Comparison of ENCODE assay signal across 9 cellular contexts in the genomic region with DNA sequence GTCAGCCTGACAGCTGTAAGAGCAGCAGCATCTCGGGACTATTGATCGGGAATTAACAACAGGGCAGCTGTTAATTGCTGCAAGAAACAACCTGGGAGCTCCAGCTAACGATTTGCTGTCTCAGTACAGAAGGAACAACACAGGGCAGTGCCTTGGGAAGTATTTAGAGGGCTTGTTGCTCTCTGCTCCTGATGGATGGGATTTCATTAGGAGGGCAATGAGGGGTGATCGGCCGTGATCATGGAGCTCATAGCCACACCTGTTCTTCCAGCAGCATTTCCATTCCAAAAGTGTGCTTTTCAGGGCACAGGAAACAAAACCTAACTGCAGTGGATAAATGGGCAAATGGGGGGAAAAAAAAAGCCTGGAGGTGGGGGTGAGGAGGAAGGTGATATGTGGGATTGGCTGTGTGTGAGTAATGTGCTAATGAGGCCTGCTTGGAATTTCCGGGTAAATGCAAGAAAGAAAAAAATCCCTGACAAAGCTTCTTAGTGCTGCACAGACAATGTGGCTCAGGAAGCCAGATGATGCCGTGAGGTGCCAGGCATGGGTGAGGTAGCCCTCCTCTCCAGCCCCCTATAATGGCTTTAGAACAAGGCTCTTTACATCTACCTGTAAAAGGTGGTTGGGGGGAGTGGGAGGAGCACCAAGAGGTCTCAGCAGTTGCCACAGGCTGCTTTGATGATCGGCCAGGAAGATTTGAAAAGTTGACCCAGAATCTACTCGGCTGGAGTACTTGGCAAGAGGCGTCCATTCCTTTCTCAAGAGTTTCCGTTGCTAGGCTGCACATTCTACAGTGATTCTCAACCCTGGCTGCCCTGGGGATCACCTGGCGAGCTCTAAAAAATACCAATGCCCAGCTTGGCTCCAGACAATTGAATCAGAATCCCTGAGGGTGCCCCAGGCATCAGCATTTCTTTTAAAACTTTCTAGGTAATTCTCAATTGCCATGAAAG.
DNase-seq lines count a peak whose midpoint lies in the region; ATAC-seq, FAIRE-seq and TF ChIP-seq lines count a peak whose summit lies in the region.
"Had no signal": no experiment of that assay in that cellular context is flagged by ENCODE, and none has a peak within 500 bp of the region (broad histone marks: within the 10 kb centered on the region; RNA-seq: fewer than 3 reads in every experiment).

No MANE protein-coding gene starts in this region.

- CTCF ChIA-PET in RWPE1 (lab: Yijun Ruan, JAX), result no interaction called here
- CTCF ChIA-PET in T-cell (lab: Charles Lee), result interaction anchor here in 1 of 2 donors (1.2 kb wide), 1 partner anchor 11 kb away, joined by 3 read pairs; no protein-coding TSS in a partner anchor

- H3K4me1 ChIP-seq in pancreas, result no peaks in the 10 kb centered on the region

- no peak overlapping the region for H3K4me3 Mint-ChIP-seq in T-cell
- H3K4me3 Mint-ChIP-seq: IgD-negative memory B cell had no signal

- H3K27me3 ChIP-seq in pancreas, result no peaks in the 10 kb centered on the region

- intact Hi-C loops in pancreas (cut with DNase I), result no loop called here

- H3K36me3 ChIP-seq in pancreas, result no peaks in the 10 kb centered on the region

- 50 to 54% methylated on average over 12 of the region's 12 CpGs for WGBS in pancreas, 2 donors

- no peaks in the 10 kb centered on the region for H3K36me3 Mint-ChIP-seq in T-cell
- H3K36me3 Mint-ChIP-seq: IgD-negative memory B cell had no signal

- POLR2A ChIA-PET in RWPE1 (lab: Yijun Ruan, JAX; ENCODE audit: low non-redundant PET), result interaction anchor here (0.6 kb wide), 1 partner anchor 9 kb away, joined by 3 read pairs; no protein-coding TSS in a partner anchor
- POLR2A ChIA-PET in T-cell (lab: Charles Lee), result no interaction called here

- peak overlapping the region; percentile 90 for H3K27ac ChIP-seq in RWPE1
- H3K27ac ChIP-seq in pancreas, result no peak overlapping the region

- TF ChIP-seq CTCF in RWPE1 (conservative IDR thresholded peaks at IDR 0.05; ENCODE audit: low read depth) (no peak), fibroblast of the aortic adventitia (IDR thresholded peaks at IDR 0.05; ENCODE audit: insufficient read depth, low read length) (no peak), pancreas (IDR thresholded peaks at IDR 0.05) (no peak)

- peak; percentile 37 for DNase-seq in ELF-1 (ENCODE audit: low read depth, low spot score)
- peak; percentile 65 for DNase-seq in RWPE1 (ENCODE audit: low spot score)
- peak; percentile 80 for DNase-seq in fibroblast of the aortic adventitia (ENCODE audit: low read depth)
- no peak for DNase-seq in pancreas
- DNase-seq in T-cell, result no peak
- no peak for DNase-seq in GDM1 (lab: John Stamatoyannopoulos, UW)

- H3K27me3 Mint-ChIP-seq in T-cell, result no peaks in the 10 kb centered on the region
- H3K27me3 Mint-ChIP-seq: IgD-negative memory B cell had no signal

- H3K9me3 Mint-ChIP-seq in T-cell, result no peaks in the 10 kb centered on the region
- H3K9me3 Mint-ChIP-seq: IgD-negative memory B cell had no signal

- H3K27ac Mint-ChIP-seq in T-cell, result no peak overlapping the region
- H3K27ac Mint-ChIP-seq: IgD-negative memory B cell had no signal

- no peak for FAIRE-seq in pancreas (lab: Jason Lieb, UNC)

- H3K4me3 ChIP-seq in fibroblast of the aortic adventitia (ENCODE audit: low read depth, low read length) (no peak overlapping the region), pancreas (no peak overlapping the region)

- H3K4me1 Mint-ChIP-seq in T-cell, result no peaks in the 10 kb centered on the region

- ATAC-seq in pancreas, result peak; percentile 48 to 72 (median 60)
- no peak for ATAC-seq in T-cell (replicated peaks in 1 of 4)
- ATAC-seq in GM21390 (IDR thresholded peaks at IDR 0.05; ENCODE audit: unreplicated experiment), result no peak
- no peak for ATAC-seq in HG03097 (IDR thresholded peaks at IDR 0.05; ENCODE audit: low FRiP score, unreplicated experiment)

- H3K9me3 ChIP-seq in pancreas, result no peaks in the 10 kb centered on the region

Comparison
In these comparisons a context has a peak if more than half of its experiments do, and no peak if none do; other contexts are left out.
1. DNase-seq: peak in ELF-1 (single experiment), RWPE1 (single experiment) and fibroblast of the aortic adventitia (single experiment); none in pancreas (0 of 6), T-cell (0 of 34) and GDM1 (single experiment).
2. ATAC-seq: peak in pancreas (4 of 4); none in T-cell (0 of 4), GM21390 (single experiment) and HG03097 (single experiment).